In genomic region chr19:58385313-58386165, GRCh38 we compare ENCODE assay signal across 8 cellular contexts. TPM values are rescaled to one million over a fixed set of nuclear protein-coding genes. Genes with fewer than 3 reads are reported as not detected.
DNase-seq lines count a peak whose midpoint lies in the region; ATAC-seq and TF ChIP-seq lines count a peak whose summit lies in the region.

No MANE protein-coding gene starts in this region.

- H3K4me1 ChIP-seq in lung (ENCODE audit: control insufficient read depth in 2 of 2, insufficient read depth in 2 of 2, low read length in 2 of 2) = peaks cover 0 to 23% of the 10 kb centered on the region in 2 donors
- peaks cover 27% of the 10 kb centered on the region for H3K4me1 ChIP-seq in thymus (ENCODE audit: control insufficient read depth, insufficient read depth, low read length)

- H3K4me3 Mint-ChIP-seq in T-helper 1 cell treated with Interleukin-12 subunit alpha and Interleukin-12 subunit beta and Interleukin-4 antibody, amounts not matched to agents 30 μg/mL and 1 μg/mL, for 36 hours = peak overlapping the region; percentile 97

- ATAC-seq in lung (ENCODE audit: insufficient read depth, low FRiP score) = no peak
- ATAC-seq in HG02840 (IDR thresholded peaks at IDR 0.05; ENCODE audit: low FRiP score, unreplicated experiment) = no peak
- no peak for ATAC-seq in HG03280 (IDR thresholded peaks at IDR 0.05; ENCODE audit: unreplicated experiment)

- H3K27ac Mint-ChIP-seq in T-helper 1 cell treated with Interleukin-12 subunit alpha and Interleukin-12 subunit beta and Interleukin-4 antibody, amounts not matched to agents 30 μg/mL and 1 μg/mL, for 36 hours = peak overlapping the region; percentile 94

- no peak for TF ChIP-seq CTCF in astrocyte of the cerebellum (IDR thresholded peaks at IDR 0.05; ENCODE audit: low read depth, low read length, missing control alignments)
- no peak for TF ChIP-seq CTCF in lung (IDR thresholded peaks at IDR 0.05; ENCODE audit: control extremely low read depth, extremely low read depth)

- peak overlapping the region; percentile 88 for H3K4me3 ChIP-seq in astrocyte of the cerebellum (ENCODE audit: low read depth, low read length)
- peak overlapping the region; percentile 77 for H3K4me3 ChIP-seq in lung
- H3K4me3 ChIP-seq in thymus (ENCODE audit: low read length) = peak overlapping the region; percentile 75

- no peaks in the 10 kb centered on the region for H3K27me3 ChIP-seq in lung (ENCODE audit: control insufficient read depth, insufficient read depth)
- no peaks in the 10 kb centered on the region for H3K27me3 ChIP-seq in thymus (ENCODE audit: control insufficient read depth, insufficient read depth)

- peaks cover 31% of the 10 kb centered on the region for H3K4me1 Mint-ChIP-seq in T-helper 1 cell treated with Interleukin-12 subunit alpha and Interleukin-12 subunit beta and Interleukin-4 antibody, amounts not matched to agents 30 μg/mL and 1 μg/mL, for 36 hours (ENCODE audit: low read depth)

- WGBS in lung, 2 donors = 64 to 79% methylated on average over 16 of the region's 16 CpGs
- WGBS in thymus = 84% methylated on average over 16 of the region's 16 CpGs

- H3K27me3 Mint-ChIP-seq in T-helper 1 cell treated with Interleukin-12 subunit alpha and Interleukin-12 subunit beta and Interleukin-4 antibody, amounts not matched to agents 30 μg/mL and 1 μg/mL, for 36 hours (ENCODE audit: low read depth) = no peaks in the 10 kb centered on the region

- H3K36me3 ChIP-seq in lung (ENCODE audit: control insufficient read depth in 2 of 2, insufficient read depth in 2 of 2, low read length in 2 of 2) (peaks cover 2 to 4% of the 10 kb centered on the region in 2 donors), thymus (ENCODE audit: control insufficient read depth, insufficient read depth) (peaks cover 3% of the 10 kb centered on the region)

- H3K27ac ChIP-seq in lung (ENCODE audit: low read depth in 1 of 2, low read length in 1 of 2) (peak overlapping the region; percentile 97 to 99), thymus (ENCODE audit: low read depth) (peak overlapping the region; percentile 97)

- in situ Hi-C loops in astrocyte of the cerebellum (cut with HindIII; ENCODE audit: low sequenced_read_pairs) = no loop called here

- H3K9me3 Mint-ChIP-seq in T-helper 1 cell treated with Interleukin-12 subunit alpha and Interleukin-12 subunit beta and Interleukin-4 antibody, amounts not matched to agents 30 μg/mL and 1 μg/mL, for 36 hours = no peaks in the 10 kb centered on the region

- DNase-seq in T-helper 1 cell (no peak), astrocyte of the cerebellum (ENCODE audit: low read depth) (no peak), lung (ENCODE audit: low spot score) (no peak), COR-L47 (lab: John Stamatoyannopoulos, UW) (no peak)

- peaks cover 21% of the 10 kb centered on the region for H3K36me3 Mint-ChIP-seq in T-helper 1 cell treated with Interleukin-12 subunit alpha and Interleukin-12 subunit beta and Interleukin-4 antibody, amounts not matched to agents 30 μg/mL and 1 μg/mL, for 36 hours (ENCODE audit: low read depth)

- H3K9me3 ChIP-seq in lung (ENCODE audit: control insufficient read depth in 2 of 2, insufficient read depth in 1 of 2, low read length in 1 of 2) (no peaks in the 10 kb centered on the region), thymus (ENCODE audit: control insufficient read depth) (no peaks in the 10 kb centered on the region)

RNA-seq across cellular contexts. Expression of gene RPS5, which starts 1.5 kb away (rescaled TPM):
- total RNA-seq in lung = 1,000 to 10,000 TPM in 1 of 2 donors, 100 to 1,000 TPM in 1; 927 to 1,036 TPM
- polyA plus RNA-seq in lung (1,000 to 10,000 TPM; 1,145 to 1,802 TPM), thymus (942 TPM)

RNA-seq across cellular contexts. Expression of gene ZNF837, which starts 4.7 kb away (rescaled TPM):
- 1 to 10 TPM; 2.5 to 3.2 TPM for total RNA-seq in lung
- polyA plus RNA-seq in lung (1 to 10 TPM; 1.7 to 2.9 TPM), thymus (2.9 TPM)

RNA-seq across cellular contexts. Expression of gene RNF225, which starts 9.9 kb away (rescaled TPM):
- 1 to 10 TPM in 1 of 2 donors, under 1 TPM in 1; 0.26 to 1.5 TPM for total RNA-seq in lung
- polyA plus RNA-seq in lung = under 1 TPM in 1 of 2 donors, not detected in 1; 0.14 TPM
- not detected for polyA plus RNA-seq in thymus

RNA-seq across cellular contexts. Expression of gene ZNF584, which starts 22.9 kb away (rescaled TPM):
- 10 to 100 TPM; 14.4 to 16.9 TPM for total RNA-seq in lung
- polyA plus RNA-seq in lung (10 to 100 TPM in 1 of 2 donors, 1 to 10 TPM in 1; 6.0 to 13.1 TPM), thymus (5.2 TPM)

RNA-seq across cellular contexts. Expression of gene ZNF497, which starts 23.0 kb away (rescaled TPM):
- 1 to 10 TPM; 3.5 to 3.8 TPM for total RNA-seq in lung
- polyA plus RNA-seq in lung (1 to 10 TPM in 1 of 2 donors, under 1 TPM in 1; 0.97 to 1.3 TPM), thymus (1.3 TPM)
